In genomic region chr11:75782540-75783263, GRCh38 we compare ENCODE assay signal across 1 cellular context.
TF ChIP-seq lines count a peak whose summit lies in the region.

No MANE protein-coding gene starts in this region.

TF ChIP-seq in HepG2, 621 proteins besides CTCF, POLR2A, EP300 and RAD21 (continued from another document and continues in another):
- TF ChIP-seq KIAA2018 (CRISPR knock-in tag; IDR thresholded peaks at IDR 0.05; ENCODE audit: borderline replicate concordance) (no peak), ZNF777 (CRISPR knock-in tag; IDR thresholded peaks at IDR 0.05) (peak; percentile 40; the same call in 1 of the 2 replicates), CSRNP1 (CRISPR knock-in tag; IDR thresholded peaks at IDR 0.05) (0 out of 2 replicates have a peak, but pooled peaks have one; percentile 48), ELF3 (CRISPR knock-in tag; IDR thresholded peaks at IDR 0.05) (peak; percentile 26; the same call in 1 of the 2 replicates), ZIK1 (CRISPR knock-in tag; IDR thresholded peaks at IDR 0.05; ENCODE audit: borderline replicate concordance, low read depth) (peak; percentile 62; the same call in 1 of the 2 replicates), HNF4G (IDR thresholded peaks at IDR 0.05; ENCODE audit: borderline replicate concordance, low read depth, low read length) (peak; percentile 61), HNF4G (CRISPR knock-in tag; IDR thresholded peaks at IDR 0.05; ENCODE audit: borderline replicate concordance, low read depth) (no peak; the same call in 1 of the 2 replicates), KLF11 (CRISPR knock-in tag; IDR thresholded peaks at IDR 0.05) (no peak), ZNF280D (CRISPR knock-in tag; IDR thresholded peaks at IDR 0.05) (no peak), HDAC1 (CRISPR knock-in tag; IDR thresholded peaks at IDR 0.05) (peak; percentile 86), ZNF605 (CRISPR knock-in tag; IDR thresholded peaks at IDR 0.05) (no peak), GATAD2A (CRISPR knock-in tag; IDR thresholded peaks at IDR 0.05) (peak; percentile 79), CREB1 (IDR thresholded peaks at IDR 0.05) (no peak), CREB1 (CRISPR knock-in tag; IDR thresholded peaks at IDR 0.05) (peak; percentile 13; the same call in 1 of the 2 replicates), FOXP4 (CRISPR knock-in tag; IDR thresholded peaks at IDR 0.05) (peak; percentile 43), ZFP36L1 (CRISPR knock-in tag; IDR thresholded peaks at IDR 0.05) (no peak), ZSCAN20 (CRISPR knock-in tag; IDR thresholded peaks at IDR 0.05; ENCODE audit: borderline replicate concordance) (peak; percentile 77; the same call in 1 of the 2 replicates), CBFB (CRISPR knock-in tag; IDR thresholded peaks at IDR 0.05) (0 out of 2 replicates have a peak, but pooled peaks have one; percentile 14), AHDC1 (CRISPR knock-in tag; IDR thresholded peaks at IDR 0.05; ENCODE audit: borderline replicate concordance) (peak; percentile 73; the same call in 1 of the 2 replicates), HHEX (CRISPR knock-in tag; IDR thresholded peaks at IDR 0.05) (no peak), NR2F2 (IDR thresholded peaks at IDR 0.05; ENCODE audit: borderline replicate concordance, low read depth) (peak; percentile 63; the same call in 1 of the 2 replicates), ZNF263 (CRISPR knock-in tag; IDR thresholded peaks at IDR 0.05) (no peak), THAP11 (CRISPR knock-in tag; IDR thresholded peaks at IDR 0.05) (peak; percentile 7; the same call in 1 of the 2 replicates), TBX3 (IDR thresholded peaks at IDR 0.05; ENCODE audit: borderline replicate concordance) (peak; percentile 39; the same call in 1 of the 2 replicates), ATF2 (CRISPR knock-in tag; IDR thresholded peaks at IDR 0.05) (peak; percentile 38; the same call in 1 of the 2 replicates), FOXM1 (CRISPR knock-in tag; IDR thresholded peaks at IDR 0.05) (no peak), IKZF5 (CRISPR knock-in tag; IDR thresholded peaks at IDR 0.05) (no peak), POLR2AphosphoS5 (IDR thresholded peaks at IDR 0.05; ENCODE audit: low read depth, low read length) (peak; percentile 35; the same call in 1 of the 2 replicates), RBFOX2 (IDR thresholded peaks at IDR 0.05; ENCODE audit: low read depth, low read length) (0 out of 2 replicates have a peak, but pooled peaks have one; percentile 5), FOXA3 (CRISPR knock-in tag; IDR thresholded peaks at IDR 0.05) (peak; percentile 77), ZSCAN31 (CRISPR knock-in tag; IDR thresholded peaks at IDR 0.05; ENCODE audit: low read depth) (0 out of 2 replicates have a peak, but pooled peaks have one; percentile 28), ARID2 (CRISPR knock-in tag; IDR thresholded peaks at IDR 0.05; ENCODE audit: borderline replicate concordance) (peak; percentile 56; the same call in 1 of the 2 replicates), ZMAT3 (CRISPR knock-in tag; conservative IDR thresholded peaks at IDR 0.05) (peak; percentile 76), JUN (CRISPR knock-in tag; IDR thresholded peaks at IDR 0.05) (peak; percentile 52; the same call in 1 of the 2 replicates)
